1 cellular context compared by ENCODE assay signal in genomic region chr1:37157634-37158033, GRCh38.
TF ChIP-seq lines count a peak whose summit lies in the region.

No MANE protein-coding gene starts in this region.

TF ChIP-seq in WTC11, 78 proteins besides CTCF, POLR2A, EP300 and RAD21 (continued from another document):
- TF ChIP-seq ERG (CRISPR knock-in tag; IDR thresholded peaks at IDR 0.05) (no peak), E2F5 (CRISPR knock-in tag; IDR thresholded peaks at IDR 0.05) (no peak)
